21 cellular contexts compared by ENCODE assay signal in the genomic region with DNA sequence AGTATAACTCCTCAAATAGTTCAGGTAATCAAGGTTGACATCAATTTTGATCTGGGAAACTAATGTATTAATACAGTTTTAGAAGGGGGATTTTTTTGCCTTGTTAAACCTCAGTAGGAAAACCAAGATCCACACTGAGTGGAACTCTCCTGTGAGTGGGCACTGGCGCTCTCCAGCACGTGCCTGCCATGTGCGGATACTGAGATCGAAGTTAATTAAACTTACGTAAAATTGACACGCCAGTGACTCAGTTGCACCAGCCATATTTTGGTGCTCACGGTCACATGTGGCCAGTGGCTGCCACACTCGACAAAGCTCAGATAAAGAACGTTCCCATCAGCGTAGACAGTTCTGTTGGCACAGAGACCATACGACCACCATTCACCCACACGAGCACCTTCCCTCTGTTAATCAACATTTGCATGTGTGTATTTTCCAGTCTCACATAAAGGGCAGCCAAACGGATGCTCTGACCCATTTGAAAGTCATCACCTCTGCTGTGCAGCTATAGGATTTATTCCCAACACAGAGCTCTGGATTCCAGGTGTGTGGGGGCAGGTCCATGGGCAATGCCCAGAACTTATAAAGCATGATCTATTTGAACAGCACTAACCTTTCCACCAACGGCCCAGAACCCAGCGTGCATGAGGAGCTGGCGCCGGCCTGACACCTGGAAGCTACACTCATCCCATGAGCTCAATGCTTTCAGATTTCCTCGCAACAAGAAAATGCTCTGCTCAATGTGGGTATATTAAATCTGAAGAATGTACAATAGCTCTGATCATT.
"Had no signal": no experiment of that assay in that cellular context is flagged by ENCODE, and none has a peak within 500 bp of the region (broad histone marks: within the 10 kb centered on the region; RNA-seq: fewer than 3 reads in every experiment).

No MANE protein-coding gene starts in this region.

- H3K27me3 ChIP-seq: body of pancreas, sigmoid colon had no signal

- H3K36me3 ChIP-seq: sigmoid colon had no signal

- H3K9me3 ChIP-seq: body of pancreas, mucosa of descending colon, sigmoid colon, SK-N-SH had no signal

- DNase-seq: activated CD4-positive, alpha-beta T cell treated with anti-CD3 and anti-CD28 coated beads for 1 hour; activated CD4-positive, alpha-beta T cell treated with anti-CD3 and anti-CD28 coated beads, Interleukin-2, amount 50 U/mL, for 4 hours; activated effector memory CD4-positive, alpha-beta T cell treated with anti-CD3 and anti-CD28 coated beads, Interleukin-2, amount 50 U/mL, for 16 hours; activated naive CD4-positive, alpha-beta T cell treated with anti-CD3 and anti-CD28 coated beads, Interleukin-2, amount 10 ng/mL, durations not matched to agents 7 days and 5 days; activated naive CD8-positive, alpha-beta T cell treated with anti-CD3 and anti-CD28 coated beads, Interleukin-2, amount 50 U/mL, for 24 hours; activated T-cell treated with anti-CD3 and anti-CD28 coated beads for 4 hours; body of pancreas; dermis blood vessel endothelial cell; effector CD8-positive, alpha-beta T cell; foreskin melanocyte; hypothalamus; mesenchymal stem cell; mucosa of descending colon; naive B cell; occipital lobe; sigmoid colon; SK-N-SH; stimulated activated CD4-positive, alpha-beta T cell treated with anti-CD3 and anti-CD28 coated beads, Interleukin-15, amount 100 ng/mL, for 24 hours had no signal

- H3K4me3 ChIP-seq: body of pancreas, mucosa of descending colon, sigmoid colon, smooth muscle cell had no signal

- H3K27ac ChIP-seq: VCaP had no signal

- H3K4me2 ChIP-seq: SK-N-SH, smooth muscle cell had no signal

- H3K9ac ChIP-seq: SK-N-SH had no signal

- ATAC-seq: activated naive CD8-positive, alpha-beta T cell treated with anti-CD3 and anti-CD28 coated beads, Interleukin-2, amount 50 U/mL, for 24 hours; body of pancreas; mucosa of descending colon; stimulated activated memory B cell treated with anti-CD40 and anti-IgM and Interleukin-4, amounts not matched to agents 10 μg/mL and 1 μg/mL and 100 μg/mL, for 72 hours had no signal
